1 cellular context compared by ENCODE assay signal in the genomic region with DNA sequence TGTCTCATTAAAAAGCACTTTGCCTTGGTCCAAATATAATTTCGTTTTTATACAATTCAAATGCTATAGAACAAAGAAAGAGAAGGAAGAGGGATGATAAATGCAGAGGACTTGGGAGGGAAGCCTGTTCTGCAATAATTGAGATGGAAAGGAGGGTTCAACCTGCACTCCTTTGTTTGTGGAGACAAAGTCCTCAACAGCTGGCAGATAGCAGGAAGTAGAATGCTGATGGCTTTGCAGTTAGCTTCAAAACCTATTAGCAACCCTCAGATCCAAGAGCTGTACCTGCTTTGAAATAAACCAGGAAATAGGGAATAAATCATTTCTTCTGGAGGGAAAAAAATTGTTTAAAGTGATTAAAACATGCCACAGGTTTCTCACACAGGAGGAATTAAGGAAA.
A peak's percentile ranks its signal among the peaks of the same experiment; 100 is the strongest.
TF ChIP-seq lines count a peak whose summit lies in the region.

No MANE protein-coding gene starts in this region.

TF ChIP-seq in GM23338, 12 proteins besides CTCF, POLR2A, EP300 and RAD21 (continued from another document):
- TF ChIP-seq, protein P1, sequence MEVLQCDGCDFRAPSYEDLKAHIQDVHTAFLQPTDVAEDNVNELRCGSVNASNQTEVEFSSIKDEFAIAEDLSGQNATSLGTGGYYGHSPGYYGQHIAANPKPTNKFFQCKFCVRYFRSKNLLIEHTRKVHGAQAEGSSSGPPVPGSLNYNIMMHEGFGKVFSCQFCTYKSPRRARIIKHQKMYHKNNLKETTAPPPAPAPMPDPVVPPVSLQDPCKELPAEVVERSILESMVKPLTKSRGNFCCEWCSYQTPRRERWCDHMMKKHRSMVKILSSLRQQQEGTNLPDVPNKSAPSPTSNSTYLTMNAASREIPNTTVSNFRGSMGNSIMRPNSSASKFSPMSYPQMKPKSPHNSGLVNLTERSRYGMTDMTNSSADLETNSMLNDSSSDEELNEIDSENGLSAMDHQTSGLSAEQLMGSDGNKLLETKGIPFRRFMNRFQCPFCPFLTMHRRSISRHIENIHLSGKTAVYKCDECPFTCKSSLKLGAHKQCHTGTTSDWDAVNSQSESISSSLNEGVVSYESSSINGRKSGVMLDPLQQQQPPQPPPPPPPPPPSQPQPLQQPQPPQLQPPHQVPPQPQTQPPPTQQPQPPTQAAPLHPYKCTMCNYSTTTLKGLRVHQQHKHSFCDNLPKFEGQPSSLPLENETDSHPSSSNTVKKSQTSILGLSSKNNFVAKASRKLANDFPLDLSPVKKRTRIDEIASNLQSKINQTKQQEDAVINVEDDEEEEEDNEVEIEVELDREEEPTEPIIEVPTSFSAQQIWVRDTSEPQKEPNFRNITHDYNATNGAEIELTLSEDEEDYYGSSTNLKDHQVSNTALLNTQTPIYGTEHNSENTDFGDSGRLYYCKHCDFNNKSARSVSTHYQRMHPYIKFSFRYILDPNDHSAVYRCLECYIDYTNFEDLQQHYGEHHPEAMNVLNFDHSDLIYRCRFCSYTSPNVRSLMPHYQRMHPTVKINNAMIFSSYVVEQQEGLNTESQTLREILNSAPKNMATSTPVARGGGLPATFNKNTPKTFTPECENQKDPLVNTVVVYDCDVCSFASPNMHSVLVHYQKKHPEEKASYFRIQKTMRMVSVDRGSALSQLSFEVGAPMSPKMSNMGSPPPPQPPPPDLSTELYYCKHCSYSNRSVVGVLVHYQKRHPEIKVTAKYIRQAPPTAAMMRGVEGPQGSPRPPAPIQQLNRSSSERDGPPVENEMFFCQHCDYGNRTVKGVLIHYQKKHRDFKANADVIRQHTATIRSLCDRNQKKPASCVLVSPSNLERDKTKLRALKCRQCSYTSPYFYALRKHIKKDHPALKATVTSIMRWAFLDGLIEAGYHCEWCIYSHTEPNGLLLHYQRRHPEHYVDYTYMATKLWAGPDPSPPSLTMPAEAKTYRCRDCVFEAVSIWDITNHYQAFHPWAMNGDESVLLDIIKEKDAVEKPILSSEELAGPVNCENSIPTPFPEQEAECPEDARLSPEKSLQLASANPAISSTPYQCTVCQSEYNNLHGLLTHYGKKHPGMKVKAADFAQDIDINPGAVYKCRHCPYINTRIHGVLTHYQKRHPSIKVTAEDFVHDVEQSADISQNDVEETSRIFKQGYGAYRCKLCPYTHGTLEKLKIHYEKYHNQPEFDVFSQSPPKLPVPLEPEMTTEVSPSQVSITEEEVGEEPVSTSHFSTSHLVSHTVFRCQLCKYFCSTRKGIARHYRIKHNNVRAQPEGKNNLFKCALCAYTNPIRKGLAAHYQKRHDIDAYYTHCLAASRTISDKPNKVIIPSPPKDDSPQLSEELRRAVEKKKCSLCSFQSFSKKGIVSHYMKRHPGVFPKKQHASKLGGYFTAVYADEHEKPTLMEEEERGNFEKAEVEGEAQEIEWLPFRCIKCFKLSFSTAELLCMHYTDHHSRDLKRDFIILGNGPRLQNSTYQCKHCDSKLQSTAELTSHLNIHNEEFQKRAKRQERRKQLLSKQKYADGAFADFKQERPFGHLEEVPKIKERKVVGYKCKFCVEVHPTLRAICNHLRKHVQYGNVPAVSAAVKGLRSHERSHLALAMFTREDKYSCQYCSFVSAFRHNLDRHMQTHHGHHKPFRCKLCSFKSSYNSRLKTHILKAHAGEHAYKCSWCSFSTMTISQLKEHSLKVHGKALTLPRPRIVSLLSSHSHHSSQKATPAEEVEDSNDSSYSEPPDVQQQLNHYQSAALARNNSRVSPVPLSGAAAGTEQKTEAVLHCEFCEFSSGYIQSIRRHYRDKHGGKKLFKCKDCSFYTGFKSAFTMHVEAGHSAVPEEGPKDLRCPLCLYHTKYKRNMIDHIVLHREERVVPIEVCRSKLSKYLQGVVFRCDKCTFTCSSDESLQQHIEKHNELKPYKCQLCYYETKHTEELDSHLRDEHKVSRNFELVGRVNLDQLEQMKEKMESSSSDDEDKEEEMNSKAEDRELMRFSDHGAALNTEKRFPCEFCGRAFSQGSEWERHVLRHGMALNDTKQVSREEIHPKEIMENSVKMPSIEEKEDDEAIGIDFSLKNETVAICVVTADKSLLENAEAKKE (CRISPR knock-in tag; IDR thresholded peaks at IDR 0.05), result peak; percentile 97
